In genomic region chr7:102671311-102671959, GRCh38 we compare ENCODE assay signal across 8 cellular contexts. TPM values are rescaled to one million over a fixed set of nuclear protein-coding genes. Genes with fewer than 3 reads are reported as not detected.
DNase-seq lines count a peak whose midpoint lies in the region; ATAC-seq and TF ChIP-seq lines count a peak whose summit lies in the region.
"Not testable (repeated sequence)": the region's sequence is repeated elsewhere in the genome, so short reads cannot be mapped to it uniquely, and the experiment has no call there.

Gene POLR2J2 (minus strand): TSS chr7:102671663. CDS start chr7:102671601, 62 bp downstream.

- TF ChIP-seq CTCF in HL-60 (IDR thresholded peaks at IDR 0.05; ENCODE audit: insufficient read depth, low read length); WI38 (IDR thresholded peaks at IDR 0.05; ENCODE audit: low read depth, low read length); left lung (IDR thresholded peaks at IDR 0.05): not testable (repeated sequence)
- TF ChIP-seq CTCF in spleen (IDR thresholded peaks at IDR 0.05 in 8 of 11, conservative IDR thresholded peaks at IDR 0.05 in 3 of 11), result peak in 1 of 11 experiments; percentile 27

- not testable (repeated sequence) for H3K9me3 Mint-ChIP-seq in CD4-positive, alpha-beta memory T cell

- not testable (repeated sequence) for H3K36me3 ChIP-seq in CD4-positive, alpha-beta memory T cell (ENCODE audit: insufficient read depth, low read length); left lung; spleen

- not testable (repeated sequence) for H3K4me1 Mint-ChIP-seq in CD4-positive, alpha-beta memory T cell

- POLR2A ChIA-PET in CD4-positive, alpha-beta memory T cell (lab: Charles Lee; ENCODE audit: partially characterized antibody), result not testable (repeated sequence)

- H3K27me3 Mint-ChIP-seq in CD4-positive, alpha-beta memory T cell, result not testable (repeated sequence)

- not testable (repeated sequence) for TF ChIP-seq POLR2A in spleen (IDR thresholded peaks at IDR 0.05)

- peak within 1 kb of the TSS in 4 of 8 donors; percentile 79 to 83 (median 81) for H3K4me3 Mint-ChIP-seq in CD4-positive, alpha-beta memory T cell

- not testable (repeated sequence) for H3K4me1 ChIP-seq in CD4-positive, alpha-beta memory T cell (ENCODE audit: insufficient read depth, low read length); left lung; spleen

- not testable (repeated sequence) for H3K36me3 Mint-ChIP-seq in CD4-positive, alpha-beta memory T cell

- H3K9me3 ChIP-seq in CD4-positive, alpha-beta memory T cell (ENCODE audit: control insufficient read depth in 1 of 2, low read length in 2 of 2); left lung; spleen: not testable (repeated sequence)

- peak within 1 kb of the TSS in 4 of 7 donors; percentile 72 to 87 (median 81) for H3K27ac Mint-ChIP-seq in CD4-positive, alpha-beta memory T cell

- peak in 4 of 5 donors; percentile 34 to 84 (median 82) for DNase-seq in CD4-positive, alpha-beta memory T cell
- DNase-seq in HL-60 (ENCODE audit: low read depth in 1 of 2, low spot score in 1 of 2), result peak; percentile 53 to 93
- DNase-seq in ecto neural progenitor cell (ENCODE audit: low spot score), result peak; percentile 96
- not testable (repeated sequence) for DNase-seq in left lung, spleen

- intact Hi-C loops in CD4-positive, alpha-beta memory T cell (cut with micrococcal nuclease); left lung (cut with DNase I); spleen (cut with DNase I; ENCODE audit: low total_unique reads): not testable (repeated sequence)

- peak within 1 kb of the TSS; percentile 38 for H3K27ac ChIP-seq in CD4-positive, alpha-beta memory T cell (ENCODE audit: low read depth, low read length)
- peak within 1 kb of the TSS; percentile 75 for H3K27ac ChIP-seq in HL-60 (replicated peaks)
- H3K27ac ChIP-seq in left lung, result not testable (repeated sequence)
- peak within 1 kb of the TSS in 4 of 8 donors; percentile 59 to 63 (median 60) for H3K27ac ChIP-seq in spleen

- not testable (repeated sequence) for H3K4me3 ChIP-seq in CD4-positive, alpha-beta memory T cell (ENCODE audit: low read length in 2 of 2)
- H3K4me3 ChIP-seq in HL-60 (replicated peaks; ENCODE audit: insufficient read depth, low read length), result peak within 1 kb of the TSS; percentile 46
- H3K4me3 ChIP-seq in WI38 (ENCODE audit: low read depth, low read length), result peak within 1 kb of the TSS; percentile 53
- peak within 1 kb of the TSS in 1 of 2 donors; percentile 27 for H3K4me3 ChIP-seq in left lung
- peak within 1 kb of the TSS in 5 of 8 donors; percentile 30 to 65 (median 43) for H3K4me3 ChIP-seq in spleen

- 0% methylated on average over 5 to 44 of the region's 56 CpGs; no CpG with 5 or more reads in 2 of the 5 donors for whole genome bisulfite sequencing in spleen, 5 donors

- H3K27me3 ChIP-seq in CD4-positive, alpha-beta memory T cell (ENCODE audit: insufficient read depth, low read length); HL-60 (ENCODE audit: insufficient read depth, poor library complexity, severe bottlenecking); left lung; spleen (replicated peaks in 1 of 7): not testable (repeated sequence)

- CTCF ChIA-PET in CD4-positive, alpha-beta memory T cell (lab: Charles Lee; ENCODE audit: partially characterized antibody), result interaction anchor here (0.6 kb wide), 1 partner anchor 688 kb away, joined by 3 read pairs; no protein-coding TSS in a partner anchor

- peak; percentile 79 for ATAC-seq in GM19043 (IDR thresholded peaks at IDR 0.05; ENCODE audit: low read depth, unreplicated experiment)
- ATAC-seq in HG02678 (IDR thresholded peaks at IDR 0.05; ENCODE audit: unreplicated experiment), result peak; percentile 75
- ATAC-seq in left lung, result peak; percentile 73

RNA-seq across cellular contexts. Expression of gene POLR2J2, which starts in this region (rescaled TPM):
- total RNA-seq in CD4-positive, alpha-beta memory T cell, result 10 to 100 TPM; 21.8 to 27.7 TPM
- 1 to 10 TPM; 1.6 to 7.9 TPM for polyA plus RNA-seq in CD4-positive, alpha-beta memory T cell
- 10 to 100 TPM in 1 of 2 donors, 1 to 10 TPM in 1; 9.5 to 15.0 TPM for total RNA-seq in left lung
- total RNA-seq in spleen, result 10 to 100 TPM in 5 of 7 donors, 1 to 10 TPM in 2; 9.3 to 21.1 (median 11.6) TPM
- polyA plus RNA-seq in spleen, result 1 to 10 TPM in 2 of 3 donors, under 1 TPM in 1; 0.99 to 3.5 (median 3.0) TPM
